25 cellular contexts compared by ENCODE assay signal in genomic region chr2:231184319-231184718, GRCh38. TPM values are rescaled to one million over a fixed set of nuclear protein-coding genes. Genes with fewer than 3 reads are reported as not detected.
"Had no signal": no experiment of that assay in that cellular context is flagged by ENCODE, and none has a peak within 500 bp of the region (broad histone marks: within the 10 kb centered on the region; RNA-seq: fewer than 3 reads in every experiment).

No MANE protein-coding gene starts in this region.

- H3K27ac ChIP-seq: brain microvascular endothelial cell, parathyroid adenoma, stomach, transverse colon had no signal

- H2AFZ ChIP-seq: parathyroid adenoma had no signal

- H3K27ac Mint-ChIP-seq: activated CD4-positive, alpha-beta T cell treated with anti-CD3 and anti-CD28 coated beads for 36 hours; activated CD8-positive, alpha-beta T cell treated with anti-CD3 and anti-CD28 coated beads, Interleukin-2, amount 10 ng/mL, durations not matched to agents 7 days and 5 days; activated T-cell treated with anti-CD3 and anti-CD28 coated beads, Interleukin-2, amount 50 U/mL, for 24 hours; mesothelial cell of epicardium; naive B cell; nephron progenitor cell; stimulated activated naive B cell treated with anti-CD40 and anti-IgM and Interleukin-4, amounts not matched to agents 10 μg/mL and 1 μg/mL and 100 μg/mL, for 72 hours; T-helper 17 cell had no signal

- H3K27me3 ChIP-seq: brain microvascular endothelial cell, right atrium auricular region, stomach, transverse colon had no signal

- H3K36me3 Mint-ChIP-seq: mesothelial cell of epicardium; naive B cell; stimulated activated naive B cell treated with anti-CD40 and anti-IgM and Interleukin-4, amounts not matched to agents 10 μg/mL and 1 μg/mL and 100 μg/mL, for 72 hours had no signal

- H3K4me3 Mint-ChIP-seq: activated CD4-positive, alpha-beta T cell treated with anti-CD3 and anti-CD28 coated beads for 36 hours; activated CD8-positive, alpha-beta T cell treated with anti-CD3 and anti-CD28 coated beads, Interleukin-2, amount 10 ng/mL, durations not matched to agents 7 days and 5 days; activated T-cell treated with anti-CD3 and anti-CD28 coated beads, Interleukin-2, amount 50 U/mL, for 24 hours; effector memory CD8-positive, alpha-beta T cell; mesothelial cell of epicardium; naive B cell; nephron progenitor cell; stimulated activated naive B cell treated with anti-CD40 and anti-IgM and Interleukin-4, amounts not matched to agents 10 μg/mL and 1 μg/mL and 100 μg/mL, for 72 hours; T-helper 17 cell had no signal

- H3K4me3 ChIP-seq: coronary artery, right atrium auricular region, stomach, transverse colon had no signal

- H3K9me3 Mint-ChIP-seq: activated T-cell treated with anti-CD3 and anti-CD28 coated beads, Interleukin-2, amount 50 U/mL, for 24 hours; effector memory CD8-positive, alpha-beta T cell; mesothelial cell of epicardium; naive B cell; nephron progenitor cell; stimulated activated naive B cell treated with anti-CD40 and anti-IgM and Interleukin-4, amounts not matched to agents 10 μg/mL and 1 μg/mL and 100 μg/mL, for 72 hours had no signal

- DNase-seq: activated CD4-positive, alpha-beta T cell treated with anti-CD3 and anti-CD28 coated beads for 36 hours; activated CD8-positive, alpha-beta T cell treated with anti-CD3 and anti-CD28 coated beads, Interleukin-2, amount 10 ng/mL, durations not matched to agents 7 days and 5 days; activated gamma-delta T cell treated with Interleukin-2 at 50 U/mL for 16 hours; activated naive CD4-positive, alpha-beta T cell treated with anti-CD3 and anti-CD28 coated beads, Interleukin-2, amount 50 U/mL, for 16 hours; activated T-cell treated with anti-CD3 and anti-CD28 coated beads, Interleukin-2, amount 50 U/mL, for 24 hours; amniotic stem cell; brain microvascular endothelial cell; effector memory CD8-positive, alpha-beta T cell; erythroblast; hippocampal formation; mammary epithelial cell; naive B cell; nephron progenitor cell; stimulated activated CD4-positive, alpha-beta T cell treated with anti-CD3 and anti-CD28 coated beads, Interleukin-4, amount 100 ng/mL, for 24 hours; stimulated activated naive B cell treated with anti-CD40 and anti-IgM and Interleukin-4, amounts not matched to agents 10 μg/mL and 1 μg/mL and 100 μg/mL, for 72 hours; T-helper 17 cell; T1000; transverse colon had no signal

- H3K36me3 ChIP-seq: brain microvascular endothelial cell, right atrium auricular region, stomach, transverse colon had no signal

- ATAC-seq: activated CD4-positive, alpha-beta T cell treated with anti-CD3 and anti-CD28 coated beads for 36 hours; activated CD8-positive, alpha-beta T cell treated with anti-CD3 and anti-CD28 coated beads, Interleukin-2, amount 10 ng/mL, durations not matched to agents 7 days and 5 days; effector memory CD8-positive, alpha-beta T cell; SK-N-SH treated with all-trans-retinoic acid at 6 μM for 48 hours; stimulated activated naive B cell treated with anti-CD40 and anti-IgM and Interleukin-4, amounts not matched to agents 10 μg/mL and 1 μg/mL and 100 μg/mL, for 72 hours; T-helper 17 cell had no signal

- H3K9ac ChIP-seq: parathyroid adenoma had no signal

- H3K9me3 ChIP-seq: right atrium auricular region, stomach, transverse colon had no signal

- H3K79me2 ChIP-seq: parathyroid adenoma had no signal

RNA-seq across cellular contexts. Expression of gene HTR2B, which starts 59.5 kb away (rescaled TPM):
- total RNA-seq: activated CD8-positive, alpha-beta T cell treated with anti-CD3 and anti-CD28 coated beads, Interleukin-2, amount 10 ng/mL, durations not matched to agents 7 days and 5 days; T-helper 17 cell had no signal
- polyA plus RNA-seq: keratinocyte, mammary epithelial cell had no signal
